ENCODE assay signal across 16 cellular contexts in genomic region chr11:13229136-13229535, GRCh38. TPM values are rescaled to one million over a fixed set of nuclear protein-coding genes. Genes with fewer than 3 reads are reported as not detected.
DNase-seq lines count a peak whose midpoint lies in the region; ATAC-seq and TF ChIP-seq lines count a peak whose summit lies in the region.
"Had no signal": no experiment of that assay in that cellular context is flagged by ENCODE, and none has a peak within 500 bp of the region (broad histone marks: within the 10 kb centered on the region; RNA-seq: fewer than 3 reads in every experiment).

No MANE protein-coding gene starts in this region.

- no peaks in the 10 kb centered on the region for H3K79me2 ChIP-seq in GM23338 (replicated peaks; ENCODE audit: insufficient read depth)

- no peaks in the 10 kb centered on the region for H3K36me3 ChIP-seq in GM23338 (ENCODE audit: insufficient read depth)
- H3K36me3 ChIP-seq in endodermal cell (ENCODE audit: control insufficient read depth, insufficient read depth, low read length) = no peaks in the 10 kb centered on the region
- no peaks in the 10 kb centered on the region for H3K36me3 ChIP-seq in upper lobe of left lung
- H3K36me3 ChIP-seq: BE2C, right lobe of liver had no signal

- no peak overlapping the region for H3K4me3 ChIP-seq in GM23338
- H3K4me3 ChIP-seq in endodermal cell (ENCODE audit: low read length) = no peak overlapping the region
- H3K4me3 ChIP-seq in upper lobe of left lung = no peak overlapping the region
- H3K4me3 ChIP-seq: right lobe of liver, SK-N-MC had no signal

- no peaks in the 10 kb centered on the region for H3F3A ChIP-seq in GM23338 (replicated peaks; ENCODE audit: low read depth)

- H3K9me3 Mint-ChIP-seq in GM23338 (no peaks in the 10 kb centered on the region), endodermal cell (no peaks in the 10 kb centered on the region), nephron (no peaks in the 10 kb centered on the region)
- H3K9me3 Mint-ChIP-seq in naive thymus-derived CD8-positive, alpha-beta T cell = no peaks in the 10 kb centered on the region
- H3K9me3 Mint-ChIP-seq: mesothelial cell of epicardium had no signal

- no peaks in the 10 kb centered on the region for H3K4me1 ChIP-seq in GM23338 (ENCODE audit: insufficient read depth)
- no peaks in the 10 kb centered on the region for H3K4me1 ChIP-seq in endodermal cell (ENCODE audit: control insufficient read depth, insufficient read depth, low read length)
- H3K4me1 ChIP-seq in upper lobe of left lung = peaks cover 0 to 5% (median 0%) of the 10 kb centered on the region in 4 donors
- H3K4me1 ChIP-seq: BE2C, right lobe of liver had no signal

- H3K27ac ChIP-seq in GM23338 (ENCODE audit: low read depth) (no peak overlapping the region), endodermal cell (ENCODE audit: low read depth, low read length) (peak overlapping the region; percentile 4), upper lobe of left lung (no peak overlapping the region)
- H3K27ac ChIP-seq: right lobe of liver, SK-N-MC had no signal

- peak overlapping the region; percentile 69; the same call in 1 of the 2 replicates for H2AFZ ChIP-seq in GM23338

- H3K9me3 ChIP-seq in endodermal cell (ENCODE audit: control insufficient read depth, low read length) (no peaks in the 10 kb centered on the region), upper lobe of left lung (no peaks in the 10 kb centered on the region)
- H3K9me3 ChIP-seq: BE2C, right lobe of liver had no signal

- H3K27me3 Mint-ChIP-seq in GM23338 (ENCODE audit: insufficient read depth, low read depth, poor library complexity) (no peaks in the 10 kb centered on the region), endodermal cell (ENCODE audit: insufficient read depth) (peaks cover 10% of the 10 kb centered on the region), nephron (ENCODE audit: low read depth) (peaks cover 8% of the 10 kb centered on the region)
- H3K27me3 Mint-ChIP-seq in naive thymus-derived CD8-positive, alpha-beta T cell = peaks cover 0 to 5% (median 0%) of the 10 kb centered on the region in 5 donors

- H3K4me1 Mint-ChIP-seq in GM23338 (no peaks in the 10 kb centered on the region), endodermal cell (no peaks in the 10 kb centered on the region), nephron (peaks cover 46% of the 10 kb centered on the region)
- peaks cover 0 to 14% (median 0%) of the 10 kb centered on the region in 4 donors for H3K4me1 Mint-ChIP-seq in naive thymus-derived CD8-positive, alpha-beta T cell
- H3K4me1 Mint-ChIP-seq: mesothelial cell of epicardium had no signal

- H3K9ac ChIP-seq in endodermal cell (ENCODE audit: extremely low read depth, low read length, poor library complexity, severe bottlenecking) = no peak overlapping the region

- WGBS in endodermal cell (ENCODE audit: insufficient coverage in 1 of 2, insufficient read length in 1 of 2), 2 experiments = 83 to 90% methylated on average over 1 to 4 of the region's 4 CpGs
- 61 to 66% methylated on average over 2 to 4 of the region's 4 CpGs for whole genome bisulfite sequencing in upper lobe of left lung, 2 donors

- H3K36me3 Mint-ChIP-seq in GM23338 (ENCODE audit: low read depth) (no peaks in the 10 kb centered on the region), endodermal cell (ENCODE audit: low read depth) (no peaks in the 10 kb centered on the region), nephron (ENCODE audit: low read depth) (no peaks in the 10 kb centered on the region)
- H3K36me3 Mint-ChIP-seq in naive thymus-derived CD8-positive, alpha-beta T cell = no peaks in the 10 kb centered on the region
- H3K36me3 Mint-ChIP-seq: mesothelial cell of epicardium had no signal

- TF ChIP-seq CTCF in GM23338 (conservative IDR thresholded peaks at IDR 0.05; ENCODE audit: low read depth in 2 of 2) (no peak), endodermal cell (conservative IDR thresholded peaks at IDR 0.05) (no peak), nephron (IDR thresholded peaks at IDR 0.05; ENCODE audit: unreplicated experiment in 3 of 3) (no peak), upper lobe of left lung (IDR thresholded peaks at IDR 0.05) (no peak)

- H3K27ac Mint-ChIP-seq in GM23338 (no peak overlapping the region), endodermal cell (no peak overlapping the region), nephron (peak overlapping the region; percentile 27 to 77 (median 29))
- H3K27ac Mint-ChIP-seq in naive thymus-derived CD8-positive, alpha-beta T cell = peak overlapping the region in 1 of 10 donors; percentile 40
- H3K27ac Mint-ChIP-seq: mesothelial cell of epicardium had no signal

- no peak for TF ChIP-seq POLR2A in upper lobe of left lung (IDR thresholded peaks at IDR 0.05)

- ATAC-seq in GM23338 = no peak
- ATAC-seq in upper lobe of left lung (ENCODE audit: low FRiP score in 2 of 2) = peak; percentile 51 to 56
- no peak for ATAC-seq in naive thymus-derived CD8-positive, alpha-beta T cell
- no peak for ATAC-seq in GM18520 (IDR thresholded peaks at IDR 0.05; ENCODE audit: unreplicated experiment)
- ATAC-seq: right lobe of liver had no signal

- H4K20me1 ChIP-seq in GM23338 (replicated peaks; ENCODE audit: insufficient read depth) = no peaks in the 10 kb centered on the region

- H3K4me2 ChIP-seq in GM23338 = no peak overlapping the region

- no peaks in the 10 kb centered on the region for H3K9me2 ChIP-seq in GM23338 (ENCODE audit: insufficient read depth)

- no peaks in the 10 kb centered on the region for H3K27me3 ChIP-seq in GM23338 (ENCODE audit: insufficient read depth)
- H3K27me3 ChIP-seq in endodermal cell (ENCODE audit: control insufficient read depth, insufficient read depth, low read length, poor library complexity, severe bottlenecking) = peaks cover 13% of the 10 kb centered on the region
- no peaks in the 10 kb centered on the region for H3K27me3 ChIP-seq in upper lobe of left lung
- H3K27me3 ChIP-seq: BE2C, right lobe of liver had no signal

- DNase-seq in GM23338 (ENCODE audit: low spot score) = no peak
- DNase-seq in endodermal cell = no peak
- no peak for DNase-seq in upper lobe of left lung
- DNase-seq in activated CD4-positive, alpha-beta T cell treated with anti-CD3 and anti-CD28 coated beads, Interleukin-2, amount 50 U/mL, for 48 hours = no peak
- DNase-seq in naive thymus-derived CD8-positive, alpha-beta T cell = no peak
- DNase-seq: activated effector memory CD4-positive, alpha-beta T cell treated with anti-CD3 and anti-CD28 coated beads, Interleukin-2, amount 50 U/mL, for 16 hours; BE2C; effector CD4-positive, alpha-beta T cell; hippocampal formation; kidney; occipital lobe; right lobe of liver had no signal

- no peak for TF ChIP-seq EP300 in upper lobe of left lung (IDR thresholded peaks at IDR 0.05)

- H3K4me3 Mint-ChIP-seq in GM23338 (no peak overlapping the region), endodermal cell (no peak overlapping the region), nephron (peak overlapping the region in 1 of 3 experiments; percentile 54)
- H3K4me3 Mint-ChIP-seq in naive thymus-derived CD8-positive, alpha-beta T cell = no peak overlapping the region
- H3K4me3 Mint-ChIP-seq: mesothelial cell of epicardium had no signal

- POLR2A ChIA-PET in naive thymus-derived CD8-positive, alpha-beta T cell (lab: Charles Lee) = no interaction called here

TF ChIP-seq in GM23338, 12 proteins besides CTCF, POLR2A, EP300 and RAD21 (continues in another document):
- TF ChIP-seq NANOG (IDR thresholded peaks at IDR 0.05; ENCODE audit: borderline replicate concordance) (no peak), REST (IDR thresholded peaks at IDR 0.05; ENCODE audit: unreplicated experiment) (no peak), ETS1 (IDR thresholded peaks at IDR 0.05) (no peak), EZH2 (IDR thresholded peaks at IDR 0.05; ENCODE audit: low read depth, unreplicated experiment) (no peak)

RNA-seq across cellular contexts. Expression of gene BMAL1, which starts 48.5 kb away (rescaled TPM):
- 7.2 and 7.8 TPM in 2 replicates for total RNA-seq in GM23338 (2014; rRNA removed; shearing (Covaris generic))
- polyA plus RNA-seq in GM23338 (2016; fragmentation: Nextera tagmentation; extraction: Ambion mirVana) = 5.1 and 5.9 TPM in 2 replicates
- 1 to 10 TPM; 3.7 to 7.2 TPM for total RNA-seq in endodermal cell
- 4.3 TPM for polyA plus RNA-seq in endodermal cell (2013, experiment 1 of 2)
- 5.7 TPM for polyA plus RNA-seq in endodermal cell (2013, experiment 2 of 2)
- 10 to 100 TPM; 16.1 to 57.6 (median 35.7) TPM for total RNA-seq in upper lobe of left lung
- 10 to 100 TPM; 93.6 to 93.8 TPM for total RNA-seq in naive thymus-derived CD8-positive, alpha-beta T cell
- polyA plus RNA-seq in naive thymus-derived CD8-positive, alpha-beta T cell = 10 to 100 TPM in 2 of 3 donors, 1 to 10 TPM in 1; 9.6 to 14.0 (median 12.3) TPM

Comparison
In these comparisons a context has a peak if more than half of its experiments do, and no peak if none do; other contexts are left out.
1. ATAC-seq: peak in upper lobe of left lung (2 of 2); none in GM23338 (single experiment), naive thymus-derived CD8-positive, alpha-beta T cell (0 of 2) and GM18520 (single experiment).
2. H3K27ac Mint-ChIP-seq: peak in nephron (3 of 3); none in GM23338 (single experiment) and endodermal cell (single experiment).